ENCODE assay signal across 8 cellular contexts in the genomic region with DNA sequence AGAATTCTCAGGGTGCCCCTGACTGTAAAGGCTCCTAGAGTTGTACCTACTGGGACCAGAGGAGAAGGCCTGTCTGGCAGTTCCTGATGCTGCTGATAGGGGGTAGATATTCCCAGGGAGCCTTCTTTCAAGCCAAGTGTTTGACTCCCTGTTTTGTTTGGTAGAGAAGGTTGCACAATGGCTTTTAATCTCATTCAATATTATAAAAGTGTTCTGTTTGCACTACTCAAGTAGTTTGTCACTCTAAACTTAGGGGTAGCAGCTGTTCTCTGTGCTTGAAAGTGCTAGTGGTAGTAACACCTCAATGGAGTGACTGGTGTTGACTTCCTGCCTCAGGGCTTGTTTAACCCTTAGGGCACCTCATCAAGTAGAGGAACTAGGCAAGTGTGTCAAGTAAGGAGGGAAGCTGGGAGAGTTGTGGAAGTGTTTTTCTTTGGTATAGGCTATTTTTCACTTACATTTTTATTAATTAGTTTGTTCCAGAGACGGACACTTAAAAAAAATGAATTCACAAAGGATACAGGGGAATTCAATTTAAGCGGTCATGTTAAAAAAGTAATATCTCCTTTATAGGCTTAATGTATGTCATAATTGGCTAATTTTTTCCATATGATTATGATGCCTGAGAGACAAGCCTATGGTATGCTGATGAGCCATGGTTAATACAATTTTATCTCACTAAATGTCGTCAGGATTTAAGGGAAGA. TPM values are rescaled to one million over a fixed set of nuclear protein-coding genes. Genes with fewer than 3 reads are reported as not detected.
DNase-seq lines count a peak whose midpoint lies in the region; ATAC-seq and TF ChIP-seq lines count a peak whose summit lies in the region.

No MANE protein-coding gene starts in this region.

- no peaks in the 10 kb centered on the region for H3K27me3 Mint-ChIP-seq in CD4-positive, alpha-beta memory T cell
- H3K27me3 Mint-ChIP-seq in naive B cell = no peaks in the 10 kb centered on the region

- no peak overlapping the region for H4K12ac ChIP-seq in trophoblast cell (ENCODE audit: low read depth, low read length)

- no peak overlapping the region for H3K14ac ChIP-seq in trophoblast cell (ENCODE audit: low read length)

- H3K4me3 Mint-ChIP-seq in CD4-positive, alpha-beta memory T cell = peak overlapping the region in 2 of 8 donors; percentile 11 to 34
- peak overlapping the region in 2 of 8 donors; percentile 1 to 69 for H3K4me3 Mint-ChIP-seq in naive B cell

- intact Hi-C loops in CD4-positive, alpha-beta memory T cell (cut with micrococcal nuclease) = loop anchor here (5.0 kb wide), 1 partner anchor 33 kb away; no protein-coding TSS in a partner anchor
- intact Hi-C loops in body of pancreas (cut with DNase I) = no loop called here

- TF ChIP-seq CTCF in body of pancreas (IDR thresholded peaks at IDR 0.05) = peak in 5 of 7 experiments; percentile 13 to 33 (median 28)

- no peak overlapping the region for H3K4me2 ChIP-seq in trophoblast cell (ENCODE audit: low read length)

- H2BK5ac ChIP-seq in trophoblast cell (ENCODE audit: low read depth, low read length, poor library complexity) = no peak overlapping the region

- no peak overlapping the region for H3K27ac ChIP-seq in CD4-positive, alpha-beta memory T cell (ENCODE audit: low read depth, low read length)
- H3K27ac ChIP-seq in body of pancreas (peak overlapping the region in 1 of 4 donors; percentile 35), trophoblast cell (ENCODE audit: low read depth, low read length) (no peak overlapping the region)

- WGBS in body of pancreas, 2 donors = 90 to 94% methylated on average over 3 of the region's 3 CpGs
- WGBS in trophoblast cell (ENCODE audit: extremely low coverage, insufficient coverage, insufficient read length) = no CpG with 5 or more reads among the region's 3 CpGs

- H3K9ac ChIP-seq in trophoblast cell (ENCODE audit: low read length) = no peak overlapping the region

- CTCF ChIA-PET in CD4-positive, alpha-beta memory T cell (lab: Charles Lee; ENCODE audit: partially characterized antibody) = no interaction called here

- POLR2A ChIA-PET in CD4-positive, alpha-beta memory T cell (lab: Charles Lee; ENCODE audit: partially characterized antibody) = interaction anchor here (0.8 to 3.6 kb wide), 6 partner anchors 35 to 74 kb away, joined by 3 to 33 read pairs (median 8); partner anchors contain the start of genes BICRAL and TBCC

- H3K36me3 Mint-ChIP-seq in CD4-positive, alpha-beta memory T cell = peaks cover 6 to 26% of the 10 kb centered on the region in 2 donors
- H3K36me3 Mint-ChIP-seq in naive B cell = no peaks in the 10 kb centered on the region

- no peak overlapping the region for H2BK120ac ChIP-seq in trophoblast cell (ENCODE audit: insufficient read depth, low read length, poor library complexity)

- no peak overlapping the region for H4K91ac ChIP-seq in trophoblast cell (ENCODE audit: low read depth, low read length)

- peaks cover 15% of the 10 kb centered on the region for H3K4me1 ChIP-seq in CD4-positive, alpha-beta memory T cell (ENCODE audit: insufficient read depth, low read length)
- H3K4me1 ChIP-seq in body of pancreas (peaks cover 8% of the 10 kb centered on the region), trophoblast cell (ENCODE audit: control insufficient read depth in 1 of 2, insufficient read depth in 2 of 2, low read length in 2 of 2) (no peaks in the 10 kb centered on the region)

- DNase-seq in CD4-positive, alpha-beta memory T cell = peak in 4 of 5 donors; percentile 17 to 24 (median 22)
- DNase-seq in KBM-7 (peak; percentile 26), body of pancreas (peak in 3 of 4 donors; percentile 19 to 37 (median 21)), naive B cell (peak; percentile 5), trophoblast cell (no peak)
- no peak for DNase-seq in activated effector memory CD4-positive, alpha-beta T cell treated with anti-CD3 and anti-CD28 coated beads, Interleukin-2, amount 50 U/mL, for 16 hours

- no peaks in the 10 kb centered on the region for H3K9me3 Mint-ChIP-seq in CD4-positive, alpha-beta memory T cell
- H3K9me3 Mint-ChIP-seq in naive B cell = no peaks in the 10 kb centered on the region

- no peak overlapping the region for H2AFZ ChIP-seq in trophoblast cell (ENCODE audit: insufficient read depth, low read length, poor library complexity)

- no peak overlapping the region for H3K18ac ChIP-seq in trophoblast cell (ENCODE audit: low read length)

- H3K79me2 ChIP-seq in trophoblast cell (ENCODE audit: control insufficient read depth, insufficient read depth, low read length, poor library complexity) = no peaks in the 10 kb centered on the region

- no peak overlapping the region for H3K4me3 ChIP-seq in CD4-positive, alpha-beta memory T cell (ENCODE audit: low read length in 2 of 2)
- H3K4me3 ChIP-seq in body of pancreas (no peak overlapping the region), trophoblast cell (ENCODE audit: low read depth, low read length) (no peak overlapping the region)

- H2AK5ac ChIP-seq in trophoblast cell (ENCODE audit: low read length) = no peak overlapping the region

- H3K4me1 Mint-ChIP-seq in CD4-positive, alpha-beta memory T cell = peaks cover 16 to 30% (median 25%) of the 10 kb centered on the region in 4 donors
- H3K4me1 Mint-ChIP-seq in naive B cell = peaks cover 24 to 35% (median 31%) of the 10 kb centered on the region in 3 donors

- H3K23ac ChIP-seq in trophoblast cell (ENCODE audit: low read length) = no peak overlapping the region

- in situ Hi-C loops in KBM-7 (cut with MboI; ENCODE audit: low pct_unique_long_range_greater_than_20kb, low sequenced_read_pairs) = no loop called here

- H4K8ac ChIP-seq in trophoblast cell (ENCODE audit: low read depth, low read length) = no peak overlapping the region

- no peaks in the 10 kb centered on the region for H3K9me3 ChIP-seq in CD4-positive, alpha-beta memory T cell (ENCODE audit: control insufficient read depth in 1 of 2, low read length in 2 of 2)
- H3K9me3 ChIP-seq in body of pancreas (no peaks in the 10 kb centered on the region), trophoblast cell (ENCODE audit: insufficient read depth, low read depth, low read length) (no peaks in the 10 kb centered on the region)

- H3K27me3 ChIP-seq in CD4-positive, alpha-beta memory T cell (ENCODE audit: insufficient read depth, low read length) = no peaks in the 10 kb centered on the region
- H3K27me3 ChIP-seq in body of pancreas (no peaks in the 10 kb centered on the region), trophoblast cell (ENCODE audit: insufficient read depth, low read length) (no peaks in the 10 kb centered on the region)

- no peak for TF ChIP-seq POLR2A in body of pancreas (IDR thresholded peaks at IDR 0.05)

- H3K4ac ChIP-seq in trophoblast cell (ENCODE audit: low read depth, low read length) = no peak overlapping the region

- peaks cover 6% of the 10 kb centered on the region for H3K36me3 ChIP-seq in CD4-positive, alpha-beta memory T cell (ENCODE audit: insufficient read depth, low read length)
- H3K36me3 ChIP-seq in body of pancreas (replicated peaks in 1 of 2; ENCODE audit: insufficient read depth in 1 of 2, low read depth in 2 of 2) (peaks cover 0 to 9% of the 10 kb centered on the region in 2 donors), trophoblast cell (ENCODE audit: control insufficient read depth in 1 of 2, insufficient read depth in 2 of 2, low read length in 2 of 2) (peaks cover 0 to 2% of the 10 kb centered on the region in 2 experiments)

- peak; percentile 76 for ATAC-seq in body of pancreas
- peak; percentile 54 to 61 for ATAC-seq in naive B cell (ENCODE audit: low read depth in 2 of 2)
- ATAC-seq in GM21723 (IDR thresholded peaks at IDR 0.05; ENCODE audit: unreplicated experiment) = no peak
- no peak for ATAC-seq in GM19035 (IDR thresholded peaks at IDR 0.05; ENCODE audit: unreplicated experiment)

- H3K79me1 ChIP-seq in trophoblast cell (ENCODE audit: low read length) = no peaks in the 10 kb centered on the region

- peak overlapping the region; percentile 35 to 79 (median 57) for H3K27ac Mint-ChIP-seq in CD4-positive, alpha-beta memory T cell
- H3K27ac Mint-ChIP-seq in naive B cell = peak overlapping the region; percentile 67 to 89 (median 80)

- H2BK12ac ChIP-seq in trophoblast cell (ENCODE audit: low read length) = no peak overlapping the region

RNA-seq across cellular contexts. Expression of gene BICRAL, which starts 38.1 kb away (rescaled TPM):
- 10 to 100 TPM; 36.4 to 38.5 TPM for total RNA-seq in CD4-positive, alpha-beta memory T cell
- polyA plus RNA-seq in CD4-positive, alpha-beta memory T cell = 1 to 10 TPM; 2.4 to 6.1 TPM
- 1 to 10 TPM; 6.9 to 8.6 TPM for total RNA-seq in body of pancreas
- polyA plus RNA-seq in naive B cell (ENCODE audit: low read depth in 6 of 6) = 1 to 10 TPM; 1.8 to 4.9 (median 4.1) TPM
- polyA plus RNA-seq in trophoblast cell (2013) = 3.5 TPM in 2 replicates

RNA-seq across cellular contexts. Expression of gene RPL7L1, which starts 59.5 kb away (rescaled TPM):
- 10 to 100 TPM; 89.2 to 89.8 TPM for total RNA-seq in CD4-positive, alpha-beta memory T cell
- polyA plus RNA-seq in CD4-positive, alpha-beta memory T cell = 10 to 100 TPM; 39.6 to 82.2 TPM
- 10 to 100 TPM; 42.2 to 56.3 TPM for total RNA-seq in body of pancreas
- polyA plus RNA-seq in naive B cell (ENCODE audit: low read depth in 6 of 6) = 10 to 100 TPM; 26.8 to 81.7 (median 61.0) TPM
- 49.4 and 50.1 TPM in 2 replicates for polyA plus RNA-seq in trophoblast cell (2013)

Comparison
In these comparisons a context has a peak if more than half of its experiments do, and no peak if none do; other contexts are left out.
1. DNase-seq: peak in CD4-positive, alpha-beta memory T cell (4 of 5), KBM-7 (single experiment), body of pancreas (3 of 4) and naive B cell (single experiment); none in trophoblast cell (0 of 2) and activated effector memory CD4-positive, alpha-beta T cell treated with anti-CD3 and anti-CD28 coated beads, Interleukin-2, amount 50 U/mL, for 16 hours (single experiment).
2. ATAC-seq: peak in body of pancreas (single experiment) and naive B cell (2 of 2); none in GM21723 (single experiment) and GM19035 (single experiment).